8 cellular contexts compared by ENCODE assay signal in genomic region chr10:14571866-14572507, GRCh38.
DNase-seq lines count a peak whose midpoint lies in the region; ATAC-seq lines count a peak whose summit lies in the region.

No MANE protein-coding gene starts in this region.

- H3K4me3 Mint-ChIP-seq in activated naive CD8-positive, alpha-beta T cell treated with anti-CD3 and anti-CD28 coated beads for 36 hours, result peak overlapping the region; percentile 73
- peak overlapping the region; percentile 79 to 80 for H3K4me3 Mint-ChIP-seq in stimulated activated naive CD8-positive, alpha-beta T cell treated with anti-CD3 and anti-CD28 coated beads, Interleukin-15, amount 100 ng/mL, for 72 hours

- peak; percentile 81 for DNase-seq in activated CD8-positive, alpha-beta memory T cell treated with anti-CD3 and anti-CD28 coated beads for 24 hours
- no peak for DNase-seq in activated CD8-positive, alpha-beta memory T cell treated with anti-CD3 and anti-CD28 coated beads, Interleukin-2, amount 50 U/mL, for 48 hours
- DNase-seq in M059J (ENCODE audit: low read depth) (peak; percentile 71), kidney tubule cell (ENCODE audit: low spot score) (peak; percentile 73), NCI-H82 treated with DMSO at 0.1 percent for 48 hours (lab: John Stamatoyannopoulos, UW; ENCODE audit: unreplicated experiment) (no peak), NCI-H146 treated with DMSO at 0.1 percent for 48 hours (lab: John Stamatoyannopoulos, UW; ENCODE audit: unreplicated experiment) (no peak)
- peak; percentile 61 for DNase-seq in activated naive CD8-positive, alpha-beta T cell treated with anti-CD3 and anti-CD28 coated beads for 36 hours
- DNase-seq in stimulated activated naive CD8-positive, alpha-beta T cell treated with anti-CD3 and anti-CD28 coated beads, Interleukin-15, amount 100 ng/mL, for 72 hours, result peak; percentile 50 to 71

- peaks cover 82% of the 10 kb centered on the region for H3K4me1 Mint-ChIP-seq in activated naive CD8-positive, alpha-beta T cell treated with anti-CD3 and anti-CD28 coated beads for 36 hours
- peaks cover 95% of the 10 kb centered on the region for H3K4me1 Mint-ChIP-seq in stimulated activated naive CD8-positive, alpha-beta T cell treated with anti-CD3 and anti-CD28 coated beads, Interleukin-15, amount 100 ng/mL, for 72 hours

- no peaks in the 10 kb centered on the region for H3K27me3 Mint-ChIP-seq in activated naive CD8-positive, alpha-beta T cell treated with anti-CD3 and anti-CD28 coated beads for 36 hours
- no peaks in the 10 kb centered on the region for H3K27me3 Mint-ChIP-seq in stimulated activated naive CD8-positive, alpha-beta T cell treated with anti-CD3 and anti-CD28 coated beads, Interleukin-15, amount 100 ng/mL, for 72 hours

- H3K27ac Mint-ChIP-seq in activated naive CD8-positive, alpha-beta T cell treated with anti-CD3 and anti-CD28 coated beads for 36 hours, result peak overlapping the region; percentile 89
- peak overlapping the region; percentile 88 to 95 for H3K27ac Mint-ChIP-seq in stimulated activated naive CD8-positive, alpha-beta T cell treated with anti-CD3 and anti-CD28 coated beads, Interleukin-15, amount 100 ng/mL, for 72 hours

- peaks cover 77% of the 10 kb centered on the region for H3K36me3 Mint-ChIP-seq in activated naive CD8-positive, alpha-beta T cell treated with anti-CD3 and anti-CD28 coated beads for 36 hours

- ATAC-seq in stimulated activated naive CD8-positive, alpha-beta T cell treated with anti-CD3 and anti-CD28 coated beads, Interleukin-15, amount 100 ng/mL, for 72 hours, result peak; percentile 89

- peaks cover 7% of the 10 kb centered on the region for H3K9me3 Mint-ChIP-seq in activated naive CD8-positive, alpha-beta T cell treated with anti-CD3 and anti-CD28 coated beads for 36 hours
- no peaks in the 10 kb centered on the region for H3K9me3 Mint-ChIP-seq in stimulated activated naive CD8-positive, alpha-beta T cell treated with anti-CD3 and anti-CD28 coated beads, Interleukin-15, amount 100 ng/mL, for 72 hours

Comparison
In these comparisons a context has a peak if more than half of its experiments do, and no peak if none do; other contexts are left out.
1. DNase-seq: peak in activated CD8-positive, alpha-beta memory T cell treated with anti-CD3 and anti-CD28 coated beads for 24 hours (single experiment), M059J (single experiment), activated naive CD8-positive, alpha-beta T cell treated with anti-CD3 and anti-CD28 coated beads for 36 hours (single experiment), kidney tubule cell (single experiment) and stimulated activated naive CD8-positive, alpha-beta T cell treated with anti-CD3 and anti-CD28 coated beads, Interleukin-15, amount 100 ng/mL, for 72 hours (2 of 2); none in activated CD8-positive, alpha-beta memory T cell treated with anti-CD3 and anti-CD28 coated beads, Interleukin-2, amount 50 U/mL, for 48 hours (single experiment), NCI-H82 treated with DMSO at 0.1 percent for 48 hours (single experiment) and NCI-H146 treated with DMSO at 0.1 percent for 48 hours (single experiment).